8 cellular contexts compared by ENCODE assay signal in the genomic region with DNA sequence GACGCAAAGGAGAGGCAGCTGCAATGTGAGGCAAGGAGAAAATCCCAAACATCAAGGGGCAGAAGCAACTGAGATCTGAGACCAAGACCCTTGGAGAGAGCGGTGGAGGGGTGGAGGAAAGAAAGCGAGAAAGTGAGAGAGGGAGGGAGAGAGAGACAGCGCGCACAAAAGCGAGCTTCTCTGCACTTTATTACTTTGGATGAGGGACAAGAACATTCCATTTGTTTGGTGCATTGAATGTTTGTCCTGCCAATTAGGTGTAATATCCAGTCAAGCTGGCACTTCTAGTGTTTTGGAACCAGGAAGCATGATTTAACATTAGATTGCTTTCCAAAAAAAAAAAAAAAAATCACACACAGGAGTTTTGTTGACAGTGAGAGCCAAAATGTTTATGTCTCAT. TPM values are rescaled to one million over a fixed set of nuclear protein-coding genes. Genes with fewer than 3 reads are reported as not detected.
A peak's percentile ranks its signal among the peaks of the same experiment; 100 is the strongest.
DNase-seq lines count a peak whose midpoint lies in the region; TF ChIP-seq lines count a peak whose summit lies in the region.

No MANE protein-coding gene starts in this region.

- peaks cover 0 to 21% (median 2%) of the 10 kb centered on the region in 3 donors for H3K36me3 Mint-ChIP-seq in CD8-positive, alpha-beta memory T cell
- H3K36me3 Mint-ChIP-seq in osteocyte (ENCODE audit: unreplicated experiment) = no peaks in the 10 kb centered on the region

- POLR2A ChIA-PET in CD8-positive, alpha-beta memory T cell (lab: Charles Lee) = interaction anchor here (0.7 to 2.7 kb wide), 4 partner anchors 32 to 53 kb away, joined by 4 to 20 read pairs (median 6); no protein-coding TSS in a partner anchor
- POLR2A ChIA-PET in OCI-LY7 (lab: Charles Lee) = interaction anchor here (0.7 to 2.5 kb wide), 7 partner anchors 8 to 819 kb away, joined by 3 to 10 read pairs (median 3); no protein-coding TSS in a partner anchor

- H4K20me1 ChIP-seq in OCI-LY7 (ENCODE audit: insufficient read depth, low read length) = no peaks in the 10 kb centered on the region

- no peak for DNase-seq in CD8-positive, alpha-beta memory T cell
- no peak for DNase-seq in OCI-LY7 (ENCODE audit: low spot score)
- DNase-seq in epithelial cell of esophagus (ENCODE audit: low read depth) = no peak
- no peak for DNase-seq in osteocyte (ENCODE audit: extremely low spot score, unreplicated experiment)
- no peak for DNase-seq in cerebellar cortex (ENCODE audit: low spot score)
- no peak for DNase-seq in NCI-H146 treated with DMSO at 0.1 percent for 48 hours (lab: John Stamatoyannopoulos, UW; ENCODE audit: unreplicated experiment)
- no peak for DNase-seq in nucleus accumbens (lab: John Stamatoyannopoulos, UW)
- DNase-seq in activated effector memory CD4-positive, alpha-beta T cell treated with Interleukin-2 at 50 U/mL for 16 hours = no peak

- H3K4me1 ChIP-seq in CD8-positive, alpha-beta memory T cell (ENCODE audit: insufficient read depth, low read length) = peaks cover 33% of the 10 kb centered on the region
- peaks cover 23% of the 10 kb centered on the region for H3K4me1 ChIP-seq in OCI-LY7 (ENCODE audit: insufficient read depth, low read length, poor library complexity, severe bottlenecking)

- no peaks in the 10 kb centered on the region for H3K9me2 ChIP-seq in OCI-LY7 (ENCODE audit: insufficient read depth, low read length)

- no peaks in the 10 kb centered on the region; the same call in 1 of the 2 replicates for H3K79me2 ChIP-seq in OCI-LY7 (ENCODE audit: insufficient read depth, low read depth, low read length)

- TF ChIP-seq CTCF in OCI-LY7 (conservative IDR thresholded peaks at IDR 0.05; ENCODE audit: low read length) (no peak), epithelial cell of esophagus (IDR thresholded peaks at IDR 0.05; ENCODE audit: insufficient read depth, low read depth, low read length, missing control alignments) (no peak), osteocyte (IDR thresholded peaks at IDR 0.05) (no peak)

- peak overlapping the region; percentile 92 to 99 (median 98) for H3K27ac Mint-ChIP-seq in CD8-positive, alpha-beta memory T cell
- H3K27ac Mint-ChIP-seq in osteocyte (ENCODE audit: unreplicated experiment) = peak overlapping the region; percentile 96

- no peaks in the 10 kb centered on the region for H3K9me3 ChIP-seq in CD8-positive, alpha-beta memory T cell (ENCODE audit: low read length)
- no peaks in the 10 kb centered on the region for H3K9me3 ChIP-seq in OCI-LY7 (ENCODE audit: low read length)

- no TSS peak for BruUV-seq in OCI-LY7 (replicated peaks; lab: Mats Ljungman, UMichigan)

- peak overlapping the region; percentile 91 to 99 (median 98) for H3K4me3 Mint-ChIP-seq in CD8-positive, alpha-beta memory T cell
- peak overlapping the region; percentile 94 for H3K4me3 Mint-ChIP-seq in osteocyte (ENCODE audit: unreplicated experiment)

- intact Hi-C loops in OCI-LY7 (cut with micrococcal nuclease; ENCODE audit: unreplicated experiment) = loop anchor here (2.0 to 5.0 kb wide), 2 partner anchors 273 to 1016 kb away; a partner anchor contains a TSS

- CTCF ChIA-PET in CD8-positive, alpha-beta memory T cell (lab: Charles Lee) = interaction anchor here (0.7 to 1.9 kb wide), 7 partner anchors 15 to 49 kb away, joined by 3 to 7 read pairs (median 5); no protein-coding TSS in a partner anchor
- CTCF ChIA-PET in OCI-LY7 (lab: Charles Lee; ENCODE audit: unreplicated experiment) = no interaction called here

- peak overlapping the region; percentile 85 for H3K4me2 ChIP-seq in OCI-LY7 (ENCODE audit: low read length)

- peak overlapping the region; percentile 80 for H3K4me3 ChIP-seq in CD8-positive, alpha-beta memory T cell (ENCODE audit: low read length)
- peak overlapping the region; percentile 80 for H3K4me3 ChIP-seq in OCI-LY7 (ENCODE audit: low read depth, low read length, poor library complexity, severe bottlenecking)
- peak overlapping the region; percentile 87 for H3K4me3 ChIP-seq in epithelial cell of esophagus (ENCODE audit: low read length)

- H3K9me3 Mint-ChIP-seq in CD8-positive, alpha-beta memory T cell = no peaks in the 10 kb centered on the region
- H3K9me3 Mint-ChIP-seq in osteocyte (ENCODE audit: unreplicated experiment) = no peaks in the 10 kb centered on the region

- no peaks in the 10 kb centered on the region for H3K36me3 ChIP-seq in CD8-positive, alpha-beta memory T cell (ENCODE audit: insufficient read depth, low read length)
- H3K36me3 ChIP-seq in OCI-LY7 (ENCODE audit: insufficient read depth, low read length) = no peaks in the 10 kb centered on the region

- H3K27me3 ChIP-seq in CD8-positive, alpha-beta memory T cell (ENCODE audit: insufficient read depth, low read length, poor library complexity, severe bottlenecking) = no peaks in the 10 kb centered on the region

- H3K4me1 Mint-ChIP-seq in CD8-positive, alpha-beta memory T cell = peaks cover 58 to 74% (median 73%) of the 10 kb centered on the region in 3 donors
- H3K4me1 Mint-ChIP-seq in osteocyte (ENCODE audit: unreplicated experiment) = peaks cover 29% of the 10 kb centered on the region

- H3K27ac ChIP-seq in CD8-positive, alpha-beta memory T cell (ENCODE audit: low read depth, low read length) = peak overlapping the region; percentile 92
- H3K27ac ChIP-seq in OCI-LY7 (ENCODE audit: low read depth, low read length, poor library complexity, severe bottlenecking) = no peak overlapping the region

- peak overlapping the region; percentile 98; the same call in 1 of the 2 replicates for H2AFZ ChIP-seq in OCI-LY7 (ENCODE audit: low read length)

- no peaks in the 10 kb centered on the region for H3K27me3 Mint-ChIP-seq in CD8-positive, alpha-beta memory T cell
- no peaks in the 10 kb centered on the region for H3K27me3 Mint-ChIP-seq in osteocyte (ENCODE audit: unreplicated experiment)

RNA-seq across cellular contexts. Expression of a gene that starts 1.4 kb away (rescaled TPM):
- 100 to 1,000 TPM; 127 to 134 TPM for total RNA-seq in CD8-positive, alpha-beta memory T cell
- 94.6 TPM for polyA plus RNA-seq in CD8-positive, alpha-beta memory T cell
- total RNA-seq in OCI-LY7 (2014; rRNA removed; shearing (Covaris generic)) = 36.6 and 40.5 TPM in 2 replicates
- 90.1 and 99.3 TPM in 2 replicates for total RNA-seq in OCI-LY7 (2022)
- 144 and 154 TPM in 2 replicates for total RNA-seq in osteocyte
